1 cellular context compared by ENCODE assay signal in genomic region chr22:41528132-41528766, GRCh38.
TF ChIP-seq lines count a peak whose summit lies in the region.

No MANE protein-coding gene starts in this region.

TF ChIP-seq in K562, 482 proteins besides CTCF, POLR2A, EP300 and RAD21:
- TF ChIP-seq RBM22 (IDR thresholded peaks at IDR 0.05; ENCODE audit: low read depth, low read length, poor library complexity, severe bottlenecking), result peak; percentile 54
- no peak for TF ChIP-seq KHSRP (IDR thresholded peaks at IDR 0.05)
- TF ChIP-seq, protein P1, sequence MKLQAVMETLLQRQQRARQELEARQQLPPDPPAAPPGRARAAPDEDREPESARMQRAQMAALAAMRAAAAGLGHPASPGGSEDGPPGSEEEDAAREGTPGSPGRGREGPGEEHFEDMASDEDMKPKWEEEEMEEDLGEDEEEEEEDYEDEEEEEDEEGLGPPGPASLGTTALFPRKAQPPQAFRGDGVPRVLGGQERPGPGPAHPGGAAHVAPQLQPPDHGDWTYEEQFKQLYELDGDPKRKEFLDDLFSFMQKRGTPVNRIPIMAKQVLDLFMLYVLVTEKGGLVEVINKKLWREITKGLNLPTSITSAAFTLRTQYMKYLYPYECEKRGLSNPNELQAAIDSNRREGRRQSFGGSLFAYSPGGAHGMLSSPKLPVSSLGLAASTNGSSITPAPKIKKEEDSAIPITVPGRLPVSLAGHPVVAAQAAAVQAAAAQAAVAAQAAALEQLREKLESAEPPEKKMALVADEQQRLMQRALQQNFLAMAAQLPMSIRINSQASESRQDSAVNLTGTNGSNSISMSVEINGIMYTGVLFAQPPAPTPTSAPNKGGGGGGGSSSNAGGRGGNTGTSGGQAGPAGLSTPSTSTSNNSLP (IDR thresholded peaks at IDR 0.05; ENCODE audit: borderline replicate concordance, low read depth, low read length), result no peak
- 0 out of 2 replicates have a peak, but pooled peaks have one; percentile 25 for TF ChIP-seq ZNF740 (CRISPR knock-in tag; IDR thresholded peaks at IDR 0.05)
- TF ChIP-seq ZNF740 (tag; IDR thresholded peaks at IDR 0.05), result no peak
- no peak for TF ChIP-seq SRSF1 (IDR thresholded peaks at IDR 0.05; ENCODE audit: low read depth, low read length)
- peak; percentile 14; the same call in 1 of the 2 replicates for TF ChIP-seq POLR2AphosphoS5 (IDR thresholded peaks at IDR 0.05; ENCODE audit: control insufficient read depth, insufficient read depth, low read depth, low read length)
- peak; percentile 7; the same call in 1 of the 2 replicates for TF ChIP-seq PML (IDR thresholded peaks at IDR 0.05; ENCODE audit: low read length)
- TF ChIP-seq ZMIZ1 (IDR thresholded peaks at IDR 0.05; ENCODE audit: low read depth in 2 of 2, low read length in 2 of 2), result no peak
- 0 out of 2 replicates have a peak, but pooled peaks have one; percentile 38 for TF ChIP-seq POLR2AphosphoS2 (IDR thresholded peaks at IDR 0.05; ENCODE audit: low read length)
- TF ChIP-seq POLR2G (IDR thresholded peaks at IDR 0.05; ENCODE audit: low read depth, low read length), result peak; percentile 64
